1 cellular context compared by ENCODE assay signal in the genomic region with DNA sequence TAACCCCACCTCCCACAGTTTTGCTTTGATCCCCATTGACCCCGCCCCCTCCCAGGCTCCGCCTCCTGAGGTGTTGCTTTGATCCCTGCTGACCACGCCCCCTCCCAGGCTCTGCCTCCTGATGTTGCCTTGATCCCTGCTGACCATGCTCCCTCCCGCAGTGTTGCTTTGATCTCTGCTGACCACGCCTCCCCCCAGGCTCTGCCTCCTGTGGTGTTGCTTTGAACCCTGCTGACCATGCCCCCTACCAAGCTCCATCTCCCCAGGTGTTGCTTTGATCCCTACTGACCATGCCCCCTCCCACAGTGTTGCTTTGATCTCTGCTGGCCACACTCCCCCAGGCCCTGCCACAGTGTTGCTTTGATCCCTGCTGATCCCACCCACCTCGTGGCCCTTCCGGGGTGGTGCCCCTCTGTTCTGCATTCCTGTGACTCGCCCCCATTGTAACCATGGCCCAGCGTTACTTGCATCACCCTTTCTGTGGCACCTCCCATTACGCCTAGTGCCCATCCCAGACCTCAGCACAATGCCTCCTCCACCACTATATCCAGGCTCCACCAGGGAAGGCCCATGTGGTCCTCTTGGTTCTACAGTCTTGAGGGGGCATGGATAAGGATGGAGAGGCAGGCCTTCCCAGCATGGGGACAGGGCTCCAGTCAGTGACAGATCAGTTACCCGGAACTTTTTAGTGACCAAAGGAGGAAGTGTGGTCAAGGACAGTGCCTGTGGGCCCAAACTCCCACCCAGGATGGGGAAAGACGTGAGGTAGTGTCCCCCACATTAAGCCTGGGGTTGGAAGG.
TF ChIP-seq lines count a peak whose summit lies in the region.

No MANE protein-coding gene starts in this region.

TF ChIP-seq in HepG2, 621 proteins besides CTCF, POLR2A, EP300 and RAD21 (continued from another document and continues in another):
- TF ChIP-seq, protein P1, sequence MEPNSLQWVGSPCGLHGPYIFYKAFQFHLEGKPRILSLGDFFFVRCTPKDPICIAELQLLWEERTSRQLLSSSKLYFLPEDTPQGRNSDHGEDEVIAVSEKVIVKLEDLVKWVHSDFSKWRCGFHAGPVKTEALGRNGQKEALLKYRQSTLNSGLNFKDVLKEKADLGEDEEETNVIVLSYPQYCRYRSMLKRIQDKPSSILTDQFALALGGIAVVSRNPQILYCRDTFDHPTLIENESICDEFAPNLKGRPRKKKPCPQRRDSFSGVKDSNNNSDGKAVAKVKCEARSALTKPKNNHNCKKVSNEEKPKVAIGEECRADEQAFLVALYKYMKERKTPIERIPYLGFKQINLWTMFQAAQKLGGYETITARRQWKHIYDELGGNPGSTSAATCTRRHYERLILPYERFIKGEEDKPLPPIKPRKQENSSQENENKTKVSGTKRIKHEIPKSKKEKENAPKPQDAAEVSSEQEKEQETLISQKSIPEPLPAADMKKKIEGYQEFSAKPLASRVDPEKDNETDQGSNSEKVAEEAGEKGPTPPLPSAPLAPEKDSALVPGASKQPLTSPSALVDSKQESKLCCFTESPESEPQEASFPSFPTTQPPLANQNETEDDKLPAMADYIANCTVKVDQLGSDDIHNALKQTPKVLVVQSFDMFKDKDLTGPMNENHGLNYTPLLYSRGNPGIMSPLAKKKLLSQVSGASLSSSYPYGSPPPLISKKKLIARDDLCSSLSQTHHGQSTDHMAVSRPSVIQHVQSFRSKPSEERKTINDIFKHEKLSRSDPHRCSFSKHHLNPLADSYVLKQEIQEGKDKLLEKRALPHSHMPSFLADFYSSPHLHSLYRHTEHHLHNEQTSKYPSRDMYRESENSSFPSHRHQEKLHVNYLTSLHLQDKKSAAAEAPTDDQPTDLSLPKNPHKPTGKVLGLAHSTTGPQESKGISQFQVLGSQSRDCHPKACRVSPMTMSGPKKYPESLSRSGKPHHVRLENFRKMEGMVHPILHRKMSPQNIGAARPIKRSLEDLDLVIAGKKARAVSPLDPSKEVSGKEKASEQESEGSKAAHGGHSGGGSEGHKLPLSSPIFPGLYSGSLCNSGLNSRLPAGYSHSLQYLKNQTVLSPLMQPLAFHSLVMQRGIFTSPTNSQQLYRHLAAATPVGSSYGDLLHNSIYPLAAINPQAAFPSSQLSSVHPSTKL (CRISPR knock-in tag; IDR thresholded peaks at IDR 0.05), result peak; percentile 96
- TF ChIP-seq ZNF777 (CRISPR knock-in tag; IDR thresholded peaks at IDR 0.05) (no peak), ZNF891 (CRISPR knock-in tag; IDR thresholded peaks at IDR 0.05) (peak; percentile 86; the same call in 1 of the 2 replicates), SMAD3 (CRISPR knock-in tag; IDR thresholded peaks at IDR 0.05) (no peak), SATB2 (CRISPR knock-in tag; IDR thresholded peaks at IDR 0.05) (no peak), MAZ (IDR thresholded peaks at IDR 0.05; ENCODE audit: borderline replicate concordance, low read depth, low read length) (peak; percentile 93), MAZ (CRISPR knock-in tag; IDR thresholded peaks at IDR 0.05; ENCODE audit: low read depth) (peak; percentile 99), ZC3H13 (CRISPR knock-in tag; IDR thresholded peaks at IDR 0.05) (no peak), TEAD3 (CRISPR knock-in tag; optimal IDR thresholded peaks at IDR 0.05; ENCODE audit: borderline replicate concordance) (peak; percentile 96), ZMYM4 (CRISPR knock-in tag; IDR thresholded peaks at IDR 0.05) (peak; percentile 94), ZIK1 (CRISPR knock-in tag; IDR thresholded peaks at IDR 0.05; ENCODE audit: borderline replicate concordance, low read depth) (peak; percentile 83), SNAI1 (CRISPR knock-in tag; IDR thresholded peaks at IDR 0.05; ENCODE audit: borderline replicate concordance) (0 out of 2 replicates have a peak, but pooled peaks have one; percentile 41), ZNF317 (CRISPR knock-in tag; IDR thresholded peaks at IDR 0.05) (peak; percentile 90), ZNF749 (CRISPR knock-in tag; IDR thresholded peaks at IDR 0.05; ENCODE audit: borderline replicate concordance) (peak; percentile 18; the same call in 1 of the 2 replicates), ZEB1 (IDR thresholded peaks at IDR 0.05; ENCODE audit: insufficient replicate concordance, low read depth) (no peak), KMT2B (CRISPR knock-in tag; IDR thresholded peaks at IDR 0.05) (no peak; the same call in 1 of the 2 replicates), ZNF337 (CRISPR knock-in tag; IDR thresholded peaks at IDR 0.05; ENCODE audit: borderline replicate concordance, low read depth) (no peak), ZMYM2 (CRISPR knock-in tag; IDR thresholded peaks at IDR 0.05) (peak; percentile 81), ATAD3A (CRISPR knock-in tag; IDR thresholded peaks at IDR 0.05) (no peak), ZNF484 (CRISPR knock-in tag; IDR thresholded peaks at IDR 0.05; ENCODE audit: borderline replicate concordance, low read depth) (peak; percentile 72; the same call in 1 of the 2 replicates), IRF2 (CRISPR knock-in tag; IDR thresholded peaks at IDR 0.05) (peak; percentile 87), CBFB (CRISPR knock-in tag; IDR thresholded peaks at IDR 0.05) (peak; percentile 96), ZNF30 (CRISPR knock-in tag; IDR thresholded peaks at IDR 0.05) (no peak), POLR2AphosphoS2 (IDR thresholded peaks at IDR 0.05; ENCODE audit: low read depth, low read length) (no peak), BRCA1 (CRISPR knock-in tag; IDR thresholded peaks at IDR 0.05) (no peak), CBX1 (IDR thresholded peaks at IDR 0.05; ENCODE audit: low read depth) (no peak), STAG1 (CRISPR knock-in tag; IDR thresholded peaks at IDR 0.05) (no peak), ZNF33A (CRISPR knock-in tag; IDR thresholded peaks at IDR 0.05; ENCODE audit: borderline replicate concordance) (no peak), NFATC3 (CRISPR knock-in tag; IDR thresholded peaks at IDR 0.05) (no peak), ZFP90 (CRISPR knock-in tag; IDR thresholded peaks at IDR 0.05; ENCODE audit: borderline replicate concordance) (peak; percentile 86; the same call in 1 of the 2 replicates), SRSF4 (IDR thresholded peaks at IDR 0.05; ENCODE audit: low read depth, low read length, poor library complexity, severe bottlenecking) (no peak), ZNF430 (CRISPR knock-in tag; IDR thresholded peaks at IDR 0.05) (peak; percentile 96), ZFP36L1 (CRISPR knock-in tag; IDR thresholded peaks at IDR 0.05) (0 out of 2 replicates have a peak, but pooled peaks have one; percentile 71), TAF1 (CRISPR knock-in tag; IDR thresholded peaks at IDR 0.05) (peak; percentile 42; the same call in 1 of the 2 replicates), ZNF75D (CRISPR knock-in tag; IDR thresholded peaks at IDR 0.05; ENCODE audit: borderline replicate concordance) (no peak), MBNL3 (CRISPR knock-in tag; conservative IDR thresholded peaks at IDR 0.05) (no peak)
- TF ChIP-seq, protein P2, sequence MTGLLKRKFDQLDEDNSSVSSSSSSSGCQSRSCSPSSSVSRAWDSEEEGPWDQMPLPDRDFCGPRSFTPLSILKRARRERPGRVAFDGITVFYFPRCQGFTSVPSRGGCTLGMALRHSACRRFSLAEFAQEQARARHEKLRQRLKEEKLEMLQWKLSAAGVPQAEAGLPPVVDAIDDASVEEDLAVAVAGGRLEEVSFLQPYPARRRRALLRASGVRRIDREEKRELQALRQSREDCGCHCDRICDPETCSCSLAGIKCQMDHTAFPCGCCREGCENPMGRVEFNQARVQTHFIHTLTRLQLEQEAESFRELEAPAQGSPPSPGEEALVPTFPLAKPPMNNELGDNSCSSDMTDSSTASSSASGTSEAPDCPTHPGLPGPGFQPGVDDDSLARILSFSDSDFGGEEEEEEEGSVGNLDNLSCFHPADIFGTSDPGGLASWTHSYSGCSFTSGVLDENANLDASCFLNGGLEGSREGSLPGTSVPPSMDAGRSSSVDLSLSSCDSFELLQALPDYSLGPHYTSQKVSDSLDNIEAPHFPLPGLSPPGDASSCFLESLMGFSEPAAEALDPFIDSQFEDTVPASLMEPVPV (CRISPR knock-in tag; IDR thresholded peaks at IDR 0.05), result peak; percentile 72
- TF ChIP-seq, protein P3, sequence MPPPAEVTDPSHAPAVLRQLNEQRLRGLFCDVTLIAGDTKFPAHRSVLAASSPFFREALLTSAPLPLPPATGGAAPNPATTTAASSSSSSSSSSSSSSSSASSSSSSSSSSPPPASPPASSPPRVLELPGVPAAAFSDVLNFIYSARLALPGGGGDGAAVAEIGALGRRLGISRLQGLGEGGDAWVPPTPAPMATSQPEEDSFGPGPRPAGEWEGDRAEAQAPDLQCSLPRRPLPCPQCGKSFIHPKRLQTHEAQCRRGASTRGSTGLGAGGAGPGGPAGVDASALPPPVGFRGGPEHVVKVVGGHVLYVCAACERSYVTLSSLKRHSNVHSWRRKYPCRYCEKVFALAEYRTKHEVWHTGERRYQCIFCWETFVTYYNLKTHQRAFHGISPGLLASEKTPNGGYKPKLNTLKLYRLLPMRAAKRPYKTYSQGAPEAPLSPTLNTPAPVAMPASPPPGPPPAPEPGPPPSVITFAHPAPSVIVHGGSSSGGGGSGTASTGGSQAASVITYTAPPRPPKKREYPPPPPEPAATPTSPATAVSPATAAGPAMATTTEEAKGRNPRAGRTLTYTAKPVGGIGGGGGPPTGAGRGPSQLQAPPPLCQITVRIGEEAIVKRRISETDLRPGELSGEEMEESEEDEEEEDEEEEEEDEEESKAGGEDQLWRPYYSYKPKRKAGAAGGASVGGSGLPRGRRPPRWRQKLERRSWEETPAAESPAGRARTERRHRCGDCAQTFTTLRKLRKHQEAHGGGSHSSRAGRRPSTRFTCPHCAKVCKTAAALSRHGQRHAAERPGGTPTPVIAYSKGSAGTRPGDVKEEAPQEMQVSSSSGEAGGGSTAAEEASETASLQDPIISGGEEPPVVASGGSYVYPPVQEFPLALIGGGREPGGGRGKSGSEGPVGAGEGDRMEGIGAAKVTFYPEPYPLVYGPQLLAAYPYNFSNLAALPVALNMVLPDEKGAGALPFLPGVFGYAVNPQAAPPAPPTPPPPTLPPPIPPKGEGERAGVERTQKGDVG (CRISPR knock-in tag; IDR thresholded peaks at IDR 0.05; ENCODE audit: borderline replicate concordance), result peak; percentile 99
- TF ChIP-seq, protein P4, sequence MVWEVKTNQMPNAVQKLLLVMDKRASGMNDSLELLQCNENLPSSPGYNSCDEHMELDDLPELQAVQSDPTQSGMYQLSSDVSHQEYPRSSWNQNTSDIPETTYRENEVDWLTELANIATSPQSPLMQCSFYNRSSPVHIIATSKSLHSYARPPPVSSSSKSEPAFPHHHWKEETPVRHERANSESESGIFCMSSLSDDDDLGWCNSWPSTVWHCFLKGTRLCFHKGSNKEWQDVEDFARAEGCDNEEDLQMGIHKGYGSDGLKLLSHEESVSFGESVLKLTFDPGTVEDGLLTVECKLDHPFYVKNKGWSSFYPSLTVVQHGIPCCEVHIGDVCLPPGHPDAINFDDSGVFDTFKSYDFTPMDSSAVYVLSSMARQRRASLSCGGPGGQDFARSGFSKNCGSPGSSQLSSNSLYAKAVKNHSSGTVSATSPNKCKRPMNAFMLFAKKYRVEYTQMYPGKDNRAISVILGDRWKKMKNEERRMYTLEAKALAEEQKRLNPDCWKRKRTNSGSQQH (CRISPR knock-in tag; IDR thresholded peaks at IDR 0.05; ENCODE audit: low read depth), result peak; percentile 86
- TF ChIP-seq, protein P5, sequence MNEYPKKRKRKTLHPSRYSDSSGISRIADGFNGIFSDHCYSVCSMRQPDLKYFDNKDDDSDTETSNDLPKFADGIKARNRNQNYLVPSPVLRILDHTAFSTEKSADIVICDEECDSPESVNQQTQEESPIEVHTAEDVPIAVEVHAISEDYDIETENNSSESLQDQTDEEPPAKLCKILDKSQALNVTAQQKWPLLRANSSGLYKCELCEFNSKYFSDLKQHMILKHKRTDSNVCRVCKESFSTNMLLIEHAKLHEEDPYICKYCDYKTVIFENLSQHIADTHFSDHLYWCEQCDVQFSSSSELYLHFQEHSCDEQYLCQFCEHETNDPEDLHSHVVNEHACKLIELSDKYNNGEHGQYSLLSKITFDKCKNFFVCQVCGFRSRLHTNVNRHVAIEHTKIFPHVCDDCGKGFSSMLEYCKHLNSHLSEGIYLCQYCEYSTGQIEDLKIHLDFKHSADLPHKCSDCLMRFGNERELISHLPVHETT (CRISPR knock-in tag; conservative IDR thresholded peaks at IDR 0.05), result 0 out of 2 replicates have a peak, but pooled peaks have one; percentile 63
- TF ChIP-seq, protein P6, sequence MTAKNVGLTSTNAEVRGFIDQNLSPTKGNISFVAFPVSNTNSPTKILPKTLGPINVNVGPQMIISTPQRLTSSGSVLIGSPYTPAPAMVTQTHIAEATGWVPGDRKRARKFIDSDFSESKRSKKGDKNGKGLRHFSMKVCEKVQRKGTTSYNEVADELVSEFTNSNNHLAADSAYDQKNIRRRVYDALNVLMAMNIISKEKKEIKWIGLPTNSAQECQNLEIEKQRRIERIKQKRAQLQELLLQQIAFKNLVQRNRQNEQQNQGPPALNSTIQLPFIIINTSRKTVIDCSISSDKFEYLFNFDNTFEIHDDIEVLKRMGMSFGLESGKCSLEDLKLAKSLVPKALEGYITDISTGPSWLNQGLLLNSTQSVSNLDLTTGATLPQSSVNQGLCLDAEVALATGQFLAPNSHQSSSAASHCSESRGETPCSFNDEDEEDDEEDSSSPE (CRISPR knock-in tag; IDR thresholded peaks at IDR 0.05), result no peak
- TF ChIP-seq, protein P7, sequence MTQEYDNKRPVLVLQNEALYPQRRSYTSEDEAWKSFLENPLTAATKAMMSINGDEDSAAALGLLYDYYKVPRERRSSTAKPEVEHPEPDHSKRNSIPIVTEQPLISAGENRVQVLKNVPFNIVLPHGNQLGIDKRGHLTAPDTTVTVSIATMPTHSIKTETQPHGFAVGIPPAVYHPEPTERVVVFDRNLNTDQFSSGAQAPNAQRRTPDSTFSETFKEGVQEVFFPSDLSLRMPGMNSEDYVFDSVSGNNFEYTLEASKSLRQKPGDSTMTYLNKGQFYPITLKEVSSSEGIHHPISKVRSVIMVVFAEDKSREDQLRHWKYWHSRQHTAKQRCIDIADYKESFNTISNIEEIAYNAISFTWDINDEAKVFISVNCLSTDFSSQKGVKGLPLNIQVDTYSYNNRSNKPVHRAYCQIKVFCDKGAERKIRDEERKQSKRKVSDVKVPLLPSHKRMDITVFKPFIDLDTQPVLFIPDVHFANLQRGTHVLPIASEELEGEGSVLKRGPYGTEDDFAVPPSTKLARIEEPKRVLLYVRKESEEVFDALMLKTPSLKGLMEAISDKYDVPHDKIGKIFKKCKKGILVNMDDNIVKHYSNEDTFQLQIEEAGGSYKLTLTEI (CRISPR knock-in tag; conservative IDR thresholded peaks at IDR 0.05), result no peak
- TF ChIP-seq, protein P8, sequence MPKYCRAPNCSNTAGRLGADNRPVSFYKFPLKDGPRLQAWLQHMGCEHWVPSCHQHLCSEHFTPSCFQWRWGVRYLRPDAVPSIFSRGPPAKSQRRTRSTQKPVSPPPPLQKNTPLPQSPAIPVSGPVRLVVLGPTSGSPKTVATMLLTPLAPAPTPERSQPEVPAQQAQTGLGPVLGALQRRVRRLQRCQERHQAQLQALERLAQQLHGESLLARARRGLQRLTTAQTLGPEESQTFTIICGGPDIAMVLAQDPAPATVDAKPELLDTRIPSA (CRISPR knock-in tag; IDR thresholded peaks at IDR 0.05; ENCODE audit: borderline replicate concordance), result no peak
- TF ChIP-seq, protein P9, sequence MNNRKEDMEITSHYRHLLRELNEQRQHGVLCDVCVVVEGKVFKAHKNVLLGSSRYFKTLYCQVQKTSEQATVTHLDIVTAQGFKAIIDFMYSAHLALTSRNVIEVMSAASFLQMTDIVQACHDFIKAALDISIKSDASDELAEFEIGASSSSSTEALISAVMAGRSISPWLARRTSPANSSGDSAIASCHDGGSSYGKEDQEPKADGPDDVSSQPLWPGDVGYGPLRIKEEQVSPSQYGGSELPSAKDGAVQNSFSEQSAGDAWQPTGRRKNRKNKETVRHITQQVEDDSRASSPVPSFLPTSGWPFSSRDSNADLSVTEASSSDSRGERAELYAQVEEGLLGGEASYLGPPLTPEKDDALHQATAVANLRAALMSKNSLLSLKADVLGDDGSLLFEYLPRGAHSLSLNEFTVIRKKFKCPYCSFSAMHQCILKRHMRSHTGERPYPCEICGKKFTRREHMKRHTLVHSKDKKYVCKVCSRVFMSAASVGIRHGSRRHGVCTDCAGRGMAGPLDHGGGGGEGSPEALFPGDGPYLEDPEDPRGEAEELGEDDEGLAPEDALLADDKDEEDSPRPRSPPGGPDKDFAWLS (CRISPR knock-in tag; IDR thresholded peaks at IDR 0.05; ENCODE audit: borderline replicate concordance), result peak; percentile 98
